ENCODE assay signal across 1 cellular context in the genomic region with DNA sequence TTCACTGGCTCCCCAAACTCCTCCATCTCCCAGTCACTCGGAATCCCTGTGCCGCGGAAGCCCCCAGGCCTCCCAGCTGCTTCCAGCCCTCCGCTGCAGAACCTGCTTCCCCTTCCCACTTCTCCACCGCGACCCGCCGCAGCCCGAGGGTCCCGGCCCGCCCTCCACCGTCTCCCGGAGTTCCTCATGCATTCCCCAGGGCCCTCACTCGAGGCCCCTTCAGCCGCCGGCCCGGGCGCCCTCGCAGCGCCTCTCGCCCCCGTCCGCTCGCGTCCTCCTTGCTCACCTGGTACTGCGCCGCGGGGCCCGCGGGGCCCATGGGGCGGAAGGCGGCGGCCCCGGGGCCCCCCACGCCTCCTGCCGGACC.
TF ChIP-seq lines count a peak whose summit lies in the region.

No MANE protein-coding gene starts in this region.

TF ChIP-seq in SK-N-SH, 30 proteins besides CTCF, POLR2A, EP300 and RAD21 (continued from another document):
- TF ChIP-seq IRF3 (IDR thresholded peaks at IDR 0.05; ENCODE audit: low read depth, low read length) (no peak), RFX5 (IDR thresholded peaks at IDR 0.05; ENCODE audit: low read length) (no peak), MXI1 (IDR thresholded peaks at IDR 0.05; ENCODE audit: low read depth, low read length) (no peak), FOSL2 (IDR thresholded peaks at IDR 0.05; ENCODE audit: borderline replicate concordance, low read depth) (no peak), EZH2phosphoT487 (IDR thresholded peaks at IDR 0.05; ENCODE audit: borderline replicate concordance, low read depth) (no peak), GATA2 (CRISPR knock-in tag; IDR thresholded peaks at IDR 0.05) (no peak), YY1 (IDR thresholded peaks at IDR 0.05; ENCODE audit: low read depth) (no peak)
- TF ChIP-seq, protein P1, sequence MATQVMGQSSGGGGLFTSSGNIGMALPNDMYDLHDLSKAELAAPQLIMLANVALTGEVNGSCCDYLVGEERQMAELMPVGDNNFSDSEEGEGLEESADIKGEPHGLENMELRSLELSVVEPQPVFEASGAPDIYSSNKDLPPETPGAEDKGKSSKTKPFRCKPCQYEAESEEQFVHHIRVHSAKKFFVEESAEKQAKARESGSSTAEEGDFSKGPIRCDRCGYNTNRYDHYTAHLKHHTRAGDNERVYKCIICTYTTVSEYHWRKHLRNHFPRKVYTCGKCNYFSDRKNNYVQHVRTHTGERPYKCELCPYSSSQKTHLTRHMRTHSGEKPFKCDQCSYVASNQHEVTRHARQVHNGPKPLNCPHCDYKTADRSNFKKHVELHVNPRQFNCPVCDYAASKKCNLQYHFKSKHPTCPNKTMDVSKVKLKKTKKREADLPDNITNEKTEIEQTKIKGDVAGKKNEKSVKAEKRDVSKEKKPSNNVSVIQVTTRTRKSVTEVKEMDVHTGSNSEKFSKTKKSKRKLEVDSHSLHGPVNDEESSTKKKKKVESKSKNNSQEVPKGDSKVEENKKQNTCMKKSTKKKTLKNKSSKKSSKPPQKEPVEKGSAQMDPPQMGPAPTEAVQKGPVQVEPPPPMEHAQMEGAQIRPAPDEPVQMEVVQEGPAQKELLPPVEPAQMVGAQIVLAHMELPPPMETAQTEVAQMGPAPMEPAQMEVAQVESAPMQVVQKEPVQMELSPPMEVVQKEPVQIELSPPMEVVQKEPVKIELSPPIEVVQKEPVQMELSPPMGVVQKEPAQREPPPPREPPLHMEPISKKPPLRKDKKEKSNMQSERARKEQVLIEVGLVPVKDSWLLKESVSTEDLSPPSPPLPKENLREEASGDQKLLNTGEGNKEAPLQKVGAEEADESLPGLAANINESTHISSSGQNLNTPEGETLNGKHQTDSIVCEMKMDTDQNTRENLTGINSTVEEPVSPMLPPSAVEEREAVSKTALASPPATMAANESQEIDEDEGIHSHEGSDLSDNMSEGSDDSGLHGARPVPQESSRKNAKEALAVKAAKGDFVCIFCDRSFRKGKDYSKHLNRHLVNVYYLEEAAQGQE (IDR thresholded peaks at IDR 0.05; ENCODE audit: low read depth, low read length): no peak
- TF ChIP-seq, protein P2, sequence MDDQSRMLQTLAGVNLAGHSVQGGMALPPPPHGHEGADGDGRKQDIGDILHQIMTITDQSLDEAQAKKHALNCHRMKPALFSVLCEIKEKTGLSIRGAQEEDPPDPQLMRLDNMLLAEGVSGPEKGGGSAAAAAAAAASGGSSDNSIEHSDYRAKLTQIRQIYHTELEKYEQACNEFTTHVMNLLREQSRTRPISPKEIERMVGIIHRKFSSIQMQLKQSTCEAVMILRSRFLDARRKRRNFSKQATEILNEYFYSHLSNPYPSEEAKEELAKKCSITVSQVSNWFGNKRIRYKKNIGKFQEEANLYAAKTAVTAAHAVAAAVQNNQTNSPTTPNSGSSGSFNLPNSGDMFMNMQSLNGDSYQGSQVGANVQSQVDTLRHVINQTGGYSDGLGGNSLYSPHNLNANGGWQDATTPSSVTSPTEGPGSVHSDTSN (IDR thresholded peaks at IDR 0.05): no peak
